24 cellular contexts compared by ENCODE assay signal in genomic region chr2:108348816-108349570, GRCh38. TPM values are rescaled to one million over a fixed set of nuclear protein-coding genes. Genes with fewer than 3 reads are reported as not detected.
"Had no signal": no experiment of that assay in that cellular context is flagged by ENCODE, and none has a peak within 500 bp of the region (broad histone marks: within the 10 kb centered on the region; RNA-seq: fewer than 3 reads in every experiment).

No MANE protein-coding gene starts in this region.

- H3K36me3 ChIP-seq: cardiac muscle cell, left ventricle myocardium inferior, pancreas had no signal

- H3K4me1 ChIP-seq: body of pancreas, foreskin keratinocyte, left ventricle myocardium inferior, pancreas, psoas muscle had no signal

- H3K27ac ChIP-seq: body of pancreas, cardiac muscle cell, epithelial cell of prostate, foreskin keratinocyte, left ventricle myocardium inferior, pancreas, psoas muscle, VCaP had no signal

- ATAC-seq: activated CD4-positive, CD25-positive, alpha-beta regulatory T cell treated with anti-CD3 and anti-CD28 coated beads, Interleukin-2, amount 50 U/mL, for 24 hours; activated CD8-positive, alpha-beta memory T cell treated with anti-CD3 and anti-CD28 coated beads, Interleukin-2, amount 10 ng/mL, durations not matched to agents 7 days and 5 days; activated CD8-positive, alpha-beta T cell treated with anti-CD3 and anti-CD28 coated beads for 36 hours; body of pancreas; pancreas had no signal

- FAIRE-seq: kidney, pancreas had no signal

- H3K27ac Mint-ChIP-seq: activated CD4-positive, alpha-beta T cell treated with anti-CD3 and anti-CD28 coated beads, Interleukin-2, amount 10 ng/mL, durations not matched to agents 7 days and 5 days; activated CD8-positive, alpha-beta memory T cell treated with anti-CD3 and anti-CD28 coated beads, Interleukin-2, amount 10 ng/mL, durations not matched to agents 7 days and 5 days; activated CD8-positive, alpha-beta T cell treated with anti-CD3 and anti-CD28 coated beads for 36 hours; activated naive CD4-positive, alpha-beta T cell treated with anti-CD3 and anti-CD28 coated beads, Interleukin-2, amount 50 U/mL, for 24 hours; activated T-helper 1 cell treated with anti-CD3 and anti-CD28 coated beads, Interleukin-12 subunit alpha, Interleukin-12 subunit beta, Interleukin-2, Interleukin-4 antibody, amounts not matched to agents 30 ng/mL and 10 ng/mL and 1 ng/mL, durations not matched to agents 14 hours and 24 hours and 36 hours; nephron had no signal

- H3K9me3 Mint-ChIP-seq: activated CD4-positive, alpha-beta T cell treated with anti-CD3 and anti-CD28 coated beads, Interleukin-2, amount 10 ng/mL, durations not matched to agents 7 days and 5 days; activated CD8-positive, alpha-beta T cell treated with anti-CD3 and anti-CD28 coated beads for 36 hours; activated naive CD4-positive, alpha-beta T cell treated with anti-CD3 and anti-CD28 coated beads, Interleukin-2, amount 50 U/mL, for 24 hours; activated T-helper 1 cell treated with anti-CD3 and anti-CD28 coated beads, Interleukin-12 subunit alpha, Interleukin-12 subunit beta, Interleukin-2, Interleukin-4 antibody, amounts not matched to agents 30 ng/mL and 10 ng/mL and 1 ng/mL, durations not matched to agents 14 hours and 24 hours and 36 hours had no signal

- DNase-seq: activated CD4-positive, alpha-beta T cell treated with anti-CD3 and anti-CD28 coated beads, Interleukin-2, amount 10 ng/mL, durations not matched to agents 7 days and 5 days; activated CD8-positive, alpha-beta memory T cell treated with anti-CD3 and anti-CD28 coated beads, Interleukin-2, amount 10 ng/mL, durations not matched to agents 7 days and 5 days; activated CD8-positive, alpha-beta T cell treated with anti-CD3 and anti-CD28 coated beads for 36 hours; activated gamma-delta T cell; body of pancreas; cortex of kidney; foreskin keratinocyte; kidney; left ventricle myocardium inferior; midbrain; pancreas; psoas muscle; right cardiac atrium; stimulated activated CD4-positive, alpha-beta T cell treated with anti-CD3 and anti-CD28 coated beads, Interleukin-4, amount 100 ng/mL, for 24 hours; stimulated activated naive CD4-positive, alpha-beta T cell treated with Interleukin-2 at 50 U/mL for 16 hours; T-helper 1 cell; T-helper 9 cell had no signal

- H3K27me3 ChIP-seq: body of pancreas, pancreas had no signal

- H3K4me3 Mint-ChIP-seq: activated CD4-positive, alpha-beta T cell treated with anti-CD3 and anti-CD28 coated beads, Interleukin-2, amount 10 ng/mL, durations not matched to agents 7 days and 5 days; activated CD8-positive, alpha-beta memory T cell treated with anti-CD3 and anti-CD28 coated beads, Interleukin-2, amount 10 ng/mL, durations not matched to agents 7 days and 5 days; activated CD8-positive, alpha-beta T cell treated with anti-CD3 and anti-CD28 coated beads for 36 hours; activated naive CD4-positive, alpha-beta T cell treated with anti-CD3 and anti-CD28 coated beads, Interleukin-2, amount 50 U/mL, for 24 hours; activated T-helper 1 cell treated with anti-CD3 and anti-CD28 coated beads, Interleukin-12 subunit alpha, Interleukin-12 subunit beta, Interleukin-2, Interleukin-4 antibody, amounts not matched to agents 30 ng/mL and 10 ng/mL and 1 ng/mL, durations not matched to agents 14 hours and 24 hours and 36 hours; nephron had no signal

- H3K9me3 ChIP-seq: body of pancreas, left ventricle myocardium inferior, pancreas, psoas muscle had no signal

- H3K4me3 ChIP-seq: body of pancreas, cardiac muscle cell, left ventricle myocardium inferior, pancreas, psoas muscle had no signal

- H3K4me1 Mint-ChIP-seq: activated CD4-positive, alpha-beta T cell treated with anti-CD3 and anti-CD28 coated beads, Interleukin-2, amount 10 ng/mL, durations not matched to agents 7 days and 5 days; activated CD8-positive, alpha-beta memory T cell treated with anti-CD3 and anti-CD28 coated beads, Interleukin-2, amount 10 ng/mL, durations not matched to agents 7 days and 5 days; activated naive CD4-positive, alpha-beta T cell treated with anti-CD3 and anti-CD28 coated beads, Interleukin-2, amount 50 U/mL, for 24 hours; nephron had no signal

- H3K36me3 Mint-ChIP-seq: activated CD8-positive, alpha-beta memory T cell treated with anti-CD3 and anti-CD28 coated beads, Interleukin-2, amount 10 ng/mL, durations not matched to agents 7 days and 5 days; activated naive CD4-positive, alpha-beta T cell treated with anti-CD3 and anti-CD28 coated beads, Interleukin-2, amount 50 U/mL, for 24 hours had no signal

RNA-seq across cellular contexts. Expression of gene SULT1C4, which starts 28.8 kb away (rescaled TPM):
- total RNA-seq: activated CD4-positive, alpha-beta T cell treated with anti-CD3 and anti-CD28 coated beads, Interleukin-2, amount 10 ng/mL, durations not matched to agents 7 days and 5 days; activated CD8-positive, alpha-beta memory T cell treated with anti-CD3 and anti-CD28 coated beads, Interleukin-2, amount 10 ng/mL, durations not matched to agents 7 days and 5 days; activated CD8-positive, alpha-beta T cell treated with anti-CD3 and anti-CD28 coated beads for 36 hours; activated T-helper 1 cell treated with anti-CD3 and anti-CD28 coated beads, Interleukin-12 subunit alpha, Interleukin-12 subunit beta, Interleukin-2, Interleukin-4 antibody, amounts not matched to agents 30 ng/mL and 10 ng/mL and 1 ng/mL, durations not matched to agents 14 hours and 24 hours and 36 hours; foreskin keratinocyte had no signal
- polyA plus RNA-seq: foreskin keratinocyte had no signal
